ENCODE assay signal across 12 cellular contexts in genomic region chr5:131647078-131647769, GRCh38. TPM values are rescaled to one million over a fixed set of nuclear protein-coding genes. Genes with fewer than 3 reads are reported as not detected.
DNase-seq lines count a peak whose midpoint lies in the region; ATAC-seq lines count a peak whose summit lies in the region.
"Had no signal": no experiment of that assay in that cellular context is flagged by ENCODE, and none has a peak within 500 bp of the region (broad histone marks: within the 10 kb centered on the region; RNA-seq: fewer than 3 reads in every experiment).

No MANE protein-coding gene starts in this region.

- peak overlapping the region; percentile 76 to 92 (median 86) for H3K4me3 Mint-ChIP-seq in naive B cell
- H3K4me3 Mint-ChIP-seq in activated CD8-positive, alpha-beta memory T cell treated with anti-CD3 and anti-CD28 coated beads, Interleukin-2, amount 10 ng/mL, durations not matched to agents 7 days and 5 days = no peak overlapping the region
- H3K4me3 Mint-ChIP-seq: activated naive CD4-positive, alpha-beta T cell treated with anti-CD3 and anti-CD28 coated beads, Interleukin-2, amount 50 U/mL, for 24 hours had no signal

- peaks cover 2% of the 10 kb centered on the region for H3K36me3 ChIP-seq in H7 (replicated peaks; ENCODE audit: control insufficient read depth, insufficient read depth, low read length)

- peaks cover 13 to 28% (median 16%) of the 10 kb centered on the region in 3 donors for H3K4me1 Mint-ChIP-seq in naive B cell
- no peaks in the 10 kb centered on the region for H3K4me1 Mint-ChIP-seq in activated CD8-positive, alpha-beta memory T cell treated with anti-CD3 and anti-CD28 coated beads, Interleukin-2, amount 10 ng/mL, durations not matched to agents 7 days and 5 days

- peaks cover 0 to 12% (median 9%) of the 10 kb centered on the region in 7 donors for H3K9me3 Mint-ChIP-seq in naive B cell
- H3K9me3 Mint-ChIP-seq in activated CD8-positive, alpha-beta memory T cell treated with anti-CD3 and anti-CD28 coated beads, Interleukin-2, amount 10 ng/mL, durations not matched to agents 7 days and 5 days (ENCODE audit: low read depth) = no peaks in the 10 kb centered on the region
- H3K9me3 Mint-ChIP-seq: activated naive CD4-positive, alpha-beta T cell treated with anti-CD3 and anti-CD28 coated beads, Interleukin-2, amount 50 U/mL, for 24 hours had no signal

- CTCF ChIA-PET in activated CD8-positive, alpha-beta memory T cell treated with anti-CD3 and anti-CD28 coated beads, Interleukin-2, amount 10 ng/mL, durations not matched to agents 7 days and 5 days (lab: Charles Lee) = interaction anchor here (0.6 to 1.8 kb wide), 3 partner anchors 9 to 369 kb away, joined by 3 to 6 read pairs (median 3); no protein-coding TSS in a partner anchor

- no peaks in the 10 kb centered on the region for H3K27me3 Mint-ChIP-seq in naive B cell
- no peaks in the 10 kb centered on the region for H3K27me3 Mint-ChIP-seq in activated CD8-positive, alpha-beta memory T cell treated with anti-CD3 and anti-CD28 coated beads, Interleukin-2, amount 10 ng/mL, durations not matched to agents 7 days and 5 days
- H3K27me3 Mint-ChIP-seq: activated naive CD4-positive, alpha-beta T cell treated with anti-CD3 and anti-CD28 coated beads, Interleukin-2, amount 50 U/mL, for 24 hours had no signal

- DNase-seq in naive B cell (peak; percentile 62), SW480 (ENCODE audit: low spot score) (no peak), H7 (no peak)
- DNase-seq in stimulated activated CD4-positive, alpha-beta T cell treated with anti-CD3 and anti-CD28 coated beads, Interleukin-12 subunit alpha, Interleukin-12 subunit beta, amount 100 ng/mL, for 4 hours = no peak
- no peak for DNase-seq in activated CD8-positive, alpha-beta memory T cell treated with anti-CD3 and anti-CD28 coated beads, Interleukin-2, amount 10 ng/mL, durations not matched to agents 7 days and 5 days
- DNase-seq: effector memory CD4-positive, alpha-beta T cell; EL had no signal

- peak overlapping the region; percentile 42 to 96 (median 89) for H3K27ac Mint-ChIP-seq in naive B cell
- H3K27ac Mint-ChIP-seq in activated CD8-positive, alpha-beta memory T cell treated with anti-CD3 and anti-CD28 coated beads, Interleukin-2, amount 10 ng/mL, durations not matched to agents 7 days and 5 days = no peak overlapping the region
- H3K27ac Mint-ChIP-seq: activated naive CD4-positive, alpha-beta T cell treated with anti-CD3 and anti-CD28 coated beads, Interleukin-2, amount 50 U/mL, for 24 hours had no signal

- ATAC-seq in GM18868 (IDR thresholded peaks at IDR 0.05; ENCODE audit: unreplicated experiment) (peak; percentile 86), GM21717 (IDR thresholded peaks at IDR 0.05; ENCODE audit: unreplicated experiment) (peak; percentile 78), HG03342 (IDR thresholded peaks at IDR 0.05; ENCODE audit: unreplicated experiment) (peak; percentile 85), naive B cell (ENCODE audit: low read depth in 2 of 2) (peak; percentile 92 to 93)
- no peak for ATAC-seq in activated CD8-positive, alpha-beta memory T cell treated with anti-CD3 and anti-CD28 coated beads, Interleukin-2, amount 10 ng/mL, durations not matched to agents 7 days and 5 days

- H3K36me3 Mint-ChIP-seq in naive B cell = peaks cover 19 to 25% of the 10 kb centered on the region in 2 donors
- H3K36me3 Mint-ChIP-seq in activated CD8-positive, alpha-beta memory T cell treated with anti-CD3 and anti-CD28 coated beads, Interleukin-2, amount 10 ng/mL, durations not matched to agents 7 days and 5 days = peaks cover 50% of the 10 kb centered on the region

- no peaks in the 10 kb centered on the region for H3K27me3 ChIP-seq in H7 (ENCODE audit: control insufficient read depth, insufficient read depth, low read length)

- no peak overlapping the region for H3K4me3 ChIP-seq in H7 (ENCODE audit: insufficient read depth, low read depth, low read length)
- H3K4me3 ChIP-seq: smooth muscle cell had no signal

RNA-seq across cellular contexts. Expression of gene RAPGEF6, which starts 12.2 kb away (rescaled TPM):
- 10 to 100 TPM; 15.3 to 28.3 (median 23.3) TPM for polyA plus RNA-seq in naive B cell (ENCODE audit: low read depth in 6 of 6)
- 6.1 and 11.7 TPM in 2 replicates for total RNA-seq in H7 (2014; rRNA removed; shearing (Covaris generic))
- 10 to 100 TPM; 31.3 to 35.2 TPM for total RNA-seq in activated CD8-positive, alpha-beta memory T cell treated with anti-CD3 and anti-CD28 coated beads, Interleukin-2, amount 10 ng/mL, durations not matched to agents 7 days and 5 days
